1 cellular context compared by ENCODE assay signal in the genomic region with DNA sequence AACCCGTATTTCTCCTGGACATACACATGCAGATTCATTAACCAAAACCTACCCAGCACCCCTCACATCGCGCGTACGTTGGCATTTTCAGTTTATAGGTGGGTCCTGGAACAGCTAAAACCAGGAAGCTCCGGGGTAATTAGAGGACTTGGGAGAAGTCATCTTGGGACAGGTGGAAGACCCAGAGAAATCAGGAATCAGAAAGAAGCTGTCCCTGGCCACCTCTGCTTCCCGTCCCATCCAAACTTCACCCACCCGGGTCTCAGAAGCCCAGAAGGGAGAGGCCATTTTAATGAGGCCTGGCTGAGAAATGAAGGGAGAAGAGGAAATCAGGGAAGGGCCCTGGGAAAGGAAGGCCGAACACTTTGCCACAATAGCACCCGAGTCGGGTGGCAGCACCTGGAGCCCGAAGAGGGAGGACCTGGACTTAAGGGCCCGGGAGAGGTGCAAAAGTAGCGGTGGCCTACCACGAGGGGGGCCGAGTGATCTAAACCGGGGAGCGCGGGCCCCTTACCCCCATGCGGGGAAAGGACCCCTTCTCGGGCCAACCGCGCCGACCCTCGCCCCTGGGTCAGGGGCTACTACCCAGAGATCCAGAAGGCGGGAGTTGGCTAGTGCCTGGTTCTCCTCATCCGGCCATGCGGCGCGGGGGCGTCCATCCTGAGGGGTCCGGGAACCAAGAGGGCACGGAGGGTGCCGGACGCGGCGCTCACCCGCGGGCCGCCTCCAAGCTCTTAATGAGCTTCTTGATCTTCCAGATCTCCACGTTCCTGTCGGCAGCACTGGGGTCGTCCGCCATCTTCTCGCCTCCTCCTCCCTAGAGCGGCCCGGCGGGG.
A peak's percentile ranks its signal among the peaks of the same experiment; 100 is the strongest.
TF ChIP-seq lines count a peak whose summit lies in the region.

No MANE protein-coding gene starts in this region.

TF ChIP-seq in A549, 52 proteins besides CTCF, POLR2A, EP300 and RAD21 (continued from another document):
- no peak for TF ChIP-seq REST (IDR thresholded peaks at IDR 0.05)
- TF ChIP-seq MYC (IDR thresholded peaks at IDR 0.05; ENCODE audit: borderline replicate concordance, low read length): peak; percentile 67
- no peak; a peak in 1 of 5 replicates for TF ChIP-seq JUN (IDR thresholded peaks at IDR 0.05)
- no peak for TF ChIP-seq GATA3 (IDR thresholded peaks at IDR 0.05; ENCODE audit: borderline replicate concordance)
- TF ChIP-seq ELK1 (IDR thresholded peaks at IDR 0.05; ENCODE audit: low read depth, low read length): no peak
- TF ChIP-seq, protein P1, sequence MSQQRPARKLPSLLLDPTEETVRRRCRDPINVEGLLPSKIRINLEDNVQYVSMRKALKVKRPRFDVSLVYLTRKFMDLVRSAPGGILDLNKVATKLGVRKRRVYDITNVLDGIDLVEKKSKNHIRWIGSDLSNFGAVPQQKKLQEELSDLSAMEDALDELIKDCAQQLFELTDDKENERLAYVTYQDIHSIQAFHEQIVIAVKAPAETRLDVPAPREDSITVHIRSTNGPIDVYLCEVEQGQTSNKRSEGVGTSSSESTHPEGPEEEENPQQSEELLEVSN (IDR thresholded peaks at IDR 0.05; ENCODE audit: borderline replicate concordance, low read depth): 0 out of 2 replicates have a peak, but pooled peaks have one; percentile 8
